12 cellular contexts compared by ENCODE assay signal in genomic region chr6:5499644-5500306, GRCh38.
DNase-seq lines count a peak whose midpoint lies in the region; ATAC-seq, FAIRE-seq and TF ChIP-seq lines count a peak whose summit lies in the region.
"Had no signal": no experiment of that assay in that cellular context is flagged by ENCODE, and none has a peak within 500 bp of the region (broad histone marks: within the 10 kb centered on the region; RNA-seq: fewer than 3 reads in every experiment).

No MANE protein-coding gene starts in this region.

- peak overlapping the region in 41 of 59 donors; percentile 4 to 79 (median 56) for H3K27ac ChIP-seq in dorsolateral prefrontal cortex
- H3K27ac ChIP-seq: tibial artery had no signal

- no peak overlapping the region for H3K4me3 ChIP-seq in dorsolateral prefrontal cortex
- H3K4me3 ChIP-seq: tibial artery had no signal

- H3K9me3 Mint-ChIP-seq in activated CD4-positive, alpha-beta T cell treated with anti-CD3 and anti-CD28 coated beads for 36 hours (ENCODE audit: low read depth) = no peaks in the 10 kb centered on the region

- H3K4me1 Mint-ChIP-seq in activated CD4-positive, alpha-beta T cell treated with anti-CD3 and anti-CD28 coated beads for 36 hours = peaks cover 28% of the 10 kb centered on the region

- H3K27me3 Mint-ChIP-seq in activated CD4-positive, alpha-beta T cell treated with anti-CD3 and anti-CD28 coated beads for 36 hours = no peaks in the 10 kb centered on the region

- intact Hi-C loops in activated CD4-positive, alpha-beta T cell treated with anti-CD3 and anti-CD28 coated beads for 36 hours (cut with DNase I, micrococcal nuclease) = no loop called here
- intact Hi-C loops in dorsolateral prefrontal cortex (cut with DNase I) = no loop called here

- no peak overlapping the region for H3K4me3 Mint-ChIP-seq in activated CD4-positive, alpha-beta T cell treated with anti-CD3 and anti-CD28 coated beads for 36 hours

- H3K27me3 ChIP-seq in dorsolateral prefrontal cortex = no peaks in the 10 kb centered on the region
- H3K27me3 ChIP-seq: tibial artery had no signal

- FAIRE-seq in RCC 7860 (lab: Jason Lieb, UNC) = peak; percentile 89
- FAIRE-seq: A204.1 had no signal

- TF ChIP-seq CTCF in dorsolateral prefrontal cortex (IDR thresholded peaks at IDR 0.05 in 54 of 56, conservative IDR thresholded peaks at IDR 0.05 in 2 of 56; ENCODE audit: low read depth in 1 of 56, partially characterized antibody in 56 of 56) = no peak

- DNase-seq in activated CD4-positive, alpha-beta T cell treated with anti-CD3 and anti-CD28 coated beads for 36 hours = no peak
- no peak for DNase-seq in activated CD4-positive, alpha-beta T cell treated with anti-CD3 and anti-CD28 coated beads for 48 hours
- DNase-seq in RCC 7860 (ENCODE audit: low spot score) (peak; percentile 61), dorsolateral prefrontal cortex (no peak), pons (ENCODE audit: low spot score) (peak; percentile 57), NCI-H82 (lab: John Stamatoyannopoulos, UW) (no peak), NCI-H2029 treated with DMSO at 0.1 percent for 48 hours (lab: John Stamatoyannopoulos, UW) (no peak)
- DNase-seq in activated CD4-positive, alpha-beta T cell treated with anti-CD3 and anti-CD28 coated beads for 4 hours = no peak
- DNase-seq: SHP77 treated with DMSO at 0.1 percent for 48 hours; stimulated activated CD4-positive, alpha-beta T cell treated with anti-CD3 and anti-CD28 coated beads, Interleukin-1b, Interleukin-23, amount 100 ng/mL, for 48 hours; tibial artery had no signal

- H3K36me3 Mint-ChIP-seq in activated CD4-positive, alpha-beta T cell treated with anti-CD3 and anti-CD28 coated beads for 36 hours (ENCODE audit: low read depth) = peaks cover 14% of the 10 kb centered on the region

- peak overlapping the region; percentile 17 for H3K27ac Mint-ChIP-seq in activated CD4-positive, alpha-beta T cell treated with anti-CD3 and anti-CD28 coated beads for 36 hours

- CTCF ChIA-PET in activated CD4-positive, alpha-beta T cell treated with anti-CD3 and anti-CD28 coated beads for 36 hours (lab: Charles Lee) = no interaction called here

- peak; percentile 66 for ATAC-seq in activated CD4-positive, alpha-beta T cell treated with anti-CD3 and anti-CD28 coated beads for 36 hours

- POLR2A ChIA-PET in activated CD4-positive, alpha-beta T cell treated with anti-CD3 and anti-CD28 coated beads for 36 hours (lab: Charles Lee) = no interaction called here

Comparison
In these comparisons a context has a peak if more than half of its experiments do, and no peak if none do; other contexts are left out.
1. DNase-seq: peak in RCC 7860 (single experiment) and pons (single experiment); none in activated CD4-positive, alpha-beta T cell treated with anti-CD3 and anti-CD28 coated beads for 36 hours (single experiment), activated CD4-positive, alpha-beta T cell treated with anti-CD3 and anti-CD28 coated beads for 48 hours (single experiment), dorsolateral prefrontal cortex (0 of 10), NCI-H82 (single experiment), activated CD4-positive, alpha-beta T cell treated with anti-CD3 and anti-CD28 coated beads for 4 hours (0 of 2) and NCI-H2029 treated with DMSO at 0.1 percent for 48 hours (single experiment).